In the genomic region with DNA sequence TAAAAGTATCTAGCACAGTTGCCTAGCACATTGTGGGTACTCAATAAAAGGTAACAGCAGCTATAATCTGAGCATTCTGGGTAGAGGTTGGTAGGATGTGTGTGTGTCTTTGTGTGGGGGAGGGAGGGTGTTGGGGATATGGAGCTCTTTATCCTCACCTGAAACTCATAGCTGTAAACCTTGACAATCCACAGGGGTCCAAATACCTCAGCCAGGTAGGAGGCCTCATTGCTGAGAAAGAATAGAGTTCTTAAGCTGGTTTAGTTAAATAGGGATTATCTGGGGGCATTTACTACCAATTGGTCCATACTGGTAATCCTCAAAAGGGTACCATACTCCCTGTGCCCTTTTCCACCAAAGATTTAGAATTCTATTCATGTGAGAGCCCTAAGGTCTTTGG, we compare ENCODE assay signal across 18 cellular contexts. TPM values are rescaled to one million over a fixed set of nuclear protein-coding genes. Genes with fewer than 3 reads are reported as not detected.
DNase-seq lines count a peak whose midpoint lies in the region; ATAC-seq and TF ChIP-seq lines count a peak whose summit lies in the region.
"Had no signal": no experiment of that assay in that cellular context is flagged by ENCODE, and none has a peak within 500 bp of the region (broad histone marks: within the 10 kb centered on the region; RNA-seq: fewer than 3 reads in every experiment).

No MANE protein-coding gene starts in this region.

- H3K4me3 Mint-ChIP-seq in T-helper 17 cell (no peak overlapping the region), endothelial cell (ENCODE audit: unreplicated experiment) (peak overlapping the region; percentile 72), type B pancreatic cell (peak overlapping the region; percentile 96)

- peaks cover 11% of the 10 kb centered on the region for H3K36me3 ChIP-seq in cardiac muscle cell
- H3K36me3 ChIP-seq: uterus had no signal

- peak overlapping the region; percentile 69 for H3K27ac ChIP-seq in cardiac muscle cell
- H3K27ac ChIP-seq: neutrophil had no signal

- H3K9me3 ChIP-seq in cardiac muscle cell (ENCODE audit: low read depth) = no peaks in the 10 kb centered on the region
- H3K9me3 ChIP-seq in T-helper 17 cell (ENCODE audit: control insufficient read depth, low read length, poor library complexity, severe bottlenecking) = no peaks in the 10 kb centered on the region
- H3K9me3 ChIP-seq: neutrophil, uterus had no signal

- no peak overlapping the region for H3K4me3 ChIP-seq in cardiac muscle cell
- H3K4me3 ChIP-seq: uterus had no signal

- intact Hi-C loops in left cardiac atrium (cut with DNase I) = no loop called here

- peaks cover 14% of the 10 kb centered on the region for H3K36me3 Mint-ChIP-seq in T-helper 17 cell (ENCODE audit: low read depth)
- peaks cover 63% of the 10 kb centered on the region for H3K36me3 Mint-ChIP-seq in endothelial cell (ENCODE audit: low read depth, unreplicated experiment)
- peaks cover 56% of the 10 kb centered on the region for H3K36me3 Mint-ChIP-seq in type B pancreatic cell

- H3K27me3 ChIP-seq in cardiac muscle cell = no peaks in the 10 kb centered on the region
- H3K27me3 ChIP-seq: neutrophil, uterus had no signal

- no peaks in the 10 kb centered on the region for H3K27me3 Mint-ChIP-seq in T-helper 17 cell
- H3K27me3 Mint-ChIP-seq in endothelial cell (ENCODE audit: unreplicated experiment) = peaks cover 32% of the 10 kb centered on the region
- no peaks in the 10 kb centered on the region for H3K27me3 Mint-ChIP-seq in type B pancreatic cell

- H3K9me3 Mint-ChIP-seq in endothelial cell (ENCODE audit: unreplicated experiment) (no peaks in the 10 kb centered on the region), type B pancreatic cell (no peaks in the 10 kb centered on the region)

- ATAC-seq in left cardiac atrium = no peak
- no peak for ATAC-seq in T-helper 17 cell
- ATAC-seq in GM21576 (IDR thresholded peaks at IDR 0.05; ENCODE audit: unreplicated experiment) = no peak
- ATAC-seq in GM21526 (IDR thresholded peaks at IDR 0.05; ENCODE audit: low FRiP score, unreplicated experiment) = no peak

- H3K4me1 ChIP-seq in cardiac muscle cell (ENCODE audit: low read depth) = peaks cover 22% of the 10 kb centered on the region

- H3K27ac Mint-ChIP-seq in T-helper 17 cell = peak overlapping the region; percentile 98
- H3K27ac Mint-ChIP-seq in endothelial cell (ENCODE audit: unreplicated experiment) = no peak overlapping the region
- H3K27ac Mint-ChIP-seq in type B pancreatic cell = peak overlapping the region; percentile 68

- peaks cover 47% of the 10 kb centered on the region for H3K4me1 Mint-ChIP-seq in T-helper 17 cell
- H3K4me1 Mint-ChIP-seq in endothelial cell (ENCODE audit: unreplicated experiment) = peaks cover 54% of the 10 kb centered on the region
- peaks cover 53% of the 10 kb centered on the region for H3K4me1 Mint-ChIP-seq in type B pancreatic cell (ENCODE audit: unreplicated experiment)

- TF ChIP-seq CTCF in cardiac muscle cell (IDR thresholded peaks at IDR 0.05; ENCODE audit: low read depth, low read length) (no peak), endothelial cell (IDR thresholded peaks at IDR 0.05; ENCODE audit: unreplicated experiment) (no peak), type B pancreatic cell (conservative IDR thresholded peaks at IDR 0.05) (no peak)

- no peak for DNase-seq in cardiac muscle cell (ENCODE audit: low read depth in 1 of 2, low spot score in 1 of 2)
- no peak for DNase-seq in left cardiac atrium
- no peak for DNase-seq in T-helper 17 cell
- DNase-seq in endothelial cell (ENCODE audit: low spot score) = no peak
- no peak for DNase-seq in type B pancreatic cell (ENCODE audit: extremely low spot score, unreplicated experiment)
- no peak for DNase-seq in C1 segment of cervical spinal cord (lab: John Stamatoyannopoulos, UW)
- DNase-seq: COR-L47, head of caudate nucleus, islet precursor cell, mesenchymal stem cell, NCI-H2107, NCI-H526 treated with DMSO at 0.1 percent for 48 hours, uterus had no signal

RNA-seq across cellular contexts. Expression of gene SERF2, which starts 3.9 kb away (rescaled TPM):
- total RNA-seq in cardiac muscle cell = 865 and 1,079 TPM in 2 replicates
- polyA plus RNA-seq in cardiac muscle cell = 1,545 and 1,638 TPM in 2 replicates
- total RNA-seq in left cardiac atrium = 100 to 1,000 TPM; 868 to 923 TPM
- 100 to 1,000 TPM; 424 to 465 TPM for total RNA-seq in T-helper 17 cell
- total RNA-seq in endothelial cell (ENCODE audit: unreplicated experiment) = 845 TPM
- total RNA-seq in type B pancreatic cell (ENCODE audit: low replicate concordance) = 805 and 910 TPM in 2 replicates

RNA-seq across cellular contexts. Expression of gene SERINC4, which starts 4.0 kb away (rescaled TPM):
- 0.21 and 0.71 TPM in 2 replicates for total RNA-seq in cardiac muscle cell
- polyA plus RNA-seq in cardiac muscle cell = 0.35 and 0.44 TPM in 2 replicates
- total RNA-seq in left cardiac atrium = under 1 TPM; 0.18 to 0.24 TPM
- under 1 TPM in 1 of 2 donors, not detected in 1; 0.32 TPM for total RNA-seq in T-helper 17 cell
- not detected for total RNA-seq in endothelial cell (ENCODE audit: unreplicated experiment)
- total RNA-seq in type B pancreatic cell (ENCODE audit: low replicate concordance) = 0.14 and 0.17 TPM in 2 replicates
- total RNA-seq: dermis microvascular lymphatic vessel endothelial cell had no signal
- polyA plus RNA-seq: AG04450 had no signal

RNA-seq across cellular contexts. Expression of gene HYPK, which starts 4.4 kb away (rescaled TPM):
- total RNA-seq in cardiac muscle cell (17.2 TPM in 2 replicates), left cardiac atrium (10 to 100 TPM in 1 of 2 donors, 1 to 10 TPM in 1; 9.6 to 11.2 TPM), T-helper 17 cell (10 to 100 TPM; 15.7 to 22.8 TPM), endothelial cell (ENCODE audit: unreplicated experiment) (6.5 TPM), type B pancreatic cell (ENCODE audit: low replicate concordance) (14.9 and 17.2 TPM in 2 replicates)
- polyA plus RNA-seq in cardiac muscle cell = 12.8 and 16.5 TPM in 2 replicates

RNA-seq across cellular contexts. Expression of gene ELL3, which starts 19.2 kb away (rescaled TPM):
- total RNA-seq in cardiac muscle cell (2.6 and 4.3 TPM in 2 replicates), left cardiac atrium (1 to 10 TPM in 1 of 2 donors, under 1 TPM in 1; 0.47 to 1.6 TPM), T-helper 17 cell (under 1 TPM; 0.63 to 0.97 TPM), endothelial cell (ENCODE audit: unreplicated experiment) (1.9 TPM), type B pancreatic cell (ENCODE audit: low replicate concordance) (4.1 and 9.8 TPM in 2 replicates)
- polyA plus RNA-seq in cardiac muscle cell = 4.6 TPM in 1 of 2 replicates, not detected in the other

RNA-seq across cellular contexts. Expression of gene MFAP1, which starts 28.5 kb away (rescaled TPM):
- total RNA-seq in cardiac muscle cell = 21.4 and 28.0 TPM in 2 replicates
- polyA plus RNA-seq in cardiac muscle cell = 39.2 and 42.4 TPM in 2 replicates
- 10 to 100 TPM; 16.9 to 17.8 TPM for total RNA-seq in left cardiac atrium
- total RNA-seq in T-helper 17 cell = 10 to 100 TPM in 1 of 2 donors, 1 to 10 TPM in 1; 8.9 to 12.1 TPM
- total RNA-seq in endothelial cell (ENCODE audit: unreplicated experiment) = 28.6 TPM
- total RNA-seq in type B pancreatic cell (ENCODE audit: low replicate concordance) = 36.6 and 37.4 TPM in 2 replicates
